8 cellular contexts compared by ENCODE assay signal in genomic region chr16:2486645-2487516, GRCh38. TPM values are rescaled to one million over a fixed set of nuclear protein-coding genes. Genes with fewer than 3 reads are reported as not detected.
DNase-seq lines count a peak whose midpoint lies in the region; ATAC-seq and TF ChIP-seq lines count a peak whose summit lies in the region.

No MANE protein-coding gene starts in this region.

- no peaks in the 10 kb centered on the region for H3K27me3 ChIP-seq in BE2C

- H3K9me3 Mint-ChIP-seq in activated naive CD8-positive, alpha-beta T cell treated with anti-CD3 and anti-CD28 coated beads for 36 hours: no peaks in the 10 kb centered on the region

- peak; percentile 43 for TF ChIP-seq CTCF in BE2C (IDR thresholded peaks at IDR 0.05; ENCODE audit: low read depth, low read length)

- H3K9me3 ChIP-seq in BE2C: no peaks in the 10 kb centered on the region

- in situ Hi-C loops in SK-MEL-5 (cut with HindIII; ENCODE audit: low pct_unique_long_range_greater_than_20kb, low sequenced_read_pairs): no loop called here

- peaks cover 29% of the 10 kb centered on the region for H3K4me1 ChIP-seq in BE2C

- H3K27me3 Mint-ChIP-seq in activated naive CD8-positive, alpha-beta T cell treated with anti-CD3 and anti-CD28 coated beads for 36 hours: no peaks in the 10 kb centered on the region

- H3K27ac Mint-ChIP-seq in activated naive CD8-positive, alpha-beta T cell treated with anti-CD3 and anti-CD28 coated beads for 36 hours: peak overlapping the region; percentile 50

- H3K4me1 Mint-ChIP-seq in activated naive CD8-positive, alpha-beta T cell treated with anti-CD3 and anti-CD28 coated beads for 36 hours: peaks cover 16% of the 10 kb centered on the region

- H3K36me3 ChIP-seq in BE2C: peaks cover 9% of the 10 kb centered on the region

- ATAC-seq in GM19468 (IDR thresholded peaks at IDR 0.05; ENCODE audit: extremely low read depth, unreplicated experiment) (peak; percentile 65), GM19035 (IDR thresholded peaks at IDR 0.05; ENCODE audit: unreplicated experiment) (no peak)

- no peak overlapping the region for H3K4me3 ChIP-seq in BE2C (ENCODE audit: low read depth, low read length)

- peak overlapping the region; percentile 55 for H3K4me3 Mint-ChIP-seq in activated naive CD8-positive, alpha-beta T cell treated with anti-CD3 and anti-CD28 coated beads for 36 hours

- DNase-seq in BE2C (peak; percentile 69), SK-MEL-5 (ENCODE audit: low read depth, low spot score) (peak; percentile 26), left kidney (ENCODE audit: low read depth, low spot score) (peak; percentile 81), NOMO-1 (lab: John Stamatoyannopoulos, UW; ENCODE audit: unreplicated experiment in 2 of 2) (no peak)
- DNase-seq in activated naive CD8-positive, alpha-beta T cell treated with anti-CD3 and anti-CD28 coated beads for 36 hours: peak; percentile 79
- peak; percentile 63 to 76 for DNase-seq in stimulated activated CD8-positive, alpha-beta memory T cell treated with anti-CD3 and anti-CD28 coated beads, Interleukin-15, amount 100 ng/mL, for 4 hours (ENCODE audit: low read depth in 2 of 2)

- H3K36me3 Mint-ChIP-seq in activated naive CD8-positive, alpha-beta T cell treated with anti-CD3 and anti-CD28 coated beads for 36 hours: peaks cover 3% of the 10 kb centered on the region

RNA-seq across cellular contexts. Expression of gene TBC1D24, which starts 12.0 kb away (rescaled TPM):
- polyA plus RNA-seq in BE2C (2012; ENCODE audit: insufficient read depth, insufficient read length, low read depth): 27.6 TPM
- 5.7 and 9.3 TPM in 2 replicates for total RNA-seq in SK-MEL-5 (2014; rRNA removed; shearing (Covaris generic))
- polyA plus RNA-seq in SK-MEL-5 (2015; cell fraction: cytosol; rRNA removed): 6.3 and 8.0 TPM in 2 replicates
- 12.2 and 21.0 TPM in 2 replicates for polyA plus RNA-seq in SK-MEL-5 (2015; cell fraction: nucleus; rRNA removed)
- 10 to 100 TPM; 21.1 to 23.0 TPM for total RNA-seq in activated naive CD8-positive, alpha-beta T cell treated with anti-CD3 and anti-CD28 coated beads for 36 hours

RNA-seq across cellular contexts. Expression of gene NTN3, which starts 15.8 kb away (rescaled TPM):
- polyA plus RNA-seq in BE2C (2012; ENCODE audit: insufficient read depth, insufficient read length, low read depth): 4.2 TPM
- total RNA-seq in SK-MEL-5 (2014; rRNA removed; shearing (Covaris generic)): 0.21 TPM in 1 of 2 replicates, not detected in the other
- not detected in 2 replicates for polyA plus RNA-seq in SK-MEL-5 (2015; cell fraction: cytosol; rRNA removed)
- polyA plus RNA-seq in SK-MEL-5 (2015; cell fraction: nucleus; rRNA removed): not detected in 2 replicates
- total RNA-seq in activated naive CD8-positive, alpha-beta T cell treated with anti-CD3 and anti-CD28 coated beads for 36 hours: not detected

RNA-seq across cellular contexts. Expression of gene ATP6V0C, which starts 26.9 kb away (rescaled TPM):
- polyA plus RNA-seq in BE2C (2012; ENCODE audit: insufficient read depth, insufficient read length, low read depth): 645 TPM
- 77.8 and 90.0 TPM in 2 replicates for total RNA-seq in SK-MEL-5 (2014; rRNA removed; shearing (Covaris generic))
- polyA plus RNA-seq in SK-MEL-5 (2015; cell fraction: cytosol; rRNA removed): 658 and 749 TPM in 2 replicates
- polyA plus RNA-seq in SK-MEL-5 (2015; cell fraction: nucleus; rRNA removed): 45.5 and 71.0 TPM in 2 replicates
- total RNA-seq in activated naive CD8-positive, alpha-beta T cell treated with anti-CD3 and anti-CD28 coated beads for 36 hours: 100 to 1,000 TPM; 124 to 125 TPM

RNA-seq across cellular contexts. Expression of gene TEDC2, which starts 27.0 kb away (rescaled TPM):
- 13.3 TPM for polyA plus RNA-seq in BE2C (2012; ENCODE audit: insufficient read depth, insufficient read length, low read depth)
- total RNA-seq in SK-MEL-5 (2014; rRNA removed; shearing (Covaris generic)): 12.1 and 15.2 TPM in 2 replicates
- polyA plus RNA-seq in SK-MEL-5 (2015; cell fraction: cytosol; rRNA removed): 15.2 and 16.7 TPM in 2 replicates
- polyA plus RNA-seq in SK-MEL-5 (2015; cell fraction: nucleus; rRNA removed): 99.2 and 110 TPM in 2 replicates
- 10 to 100 TPM; 24.0 to 26.5 TPM for total RNA-seq in activated naive CD8-positive, alpha-beta T cell treated with anti-CD3 and anti-CD28 coated beads for 36 hours

RNA-seq across cellular contexts. Expression of gene AMDHD2, which starts 33.3 kb away (rescaled TPM):
- polyA plus RNA-seq in BE2C (2012; ENCODE audit: insufficient read depth, insufficient read length, low read depth): 39.4 TPM
- total RNA-seq in SK-MEL-5 (2014; rRNA removed; shearing (Covaris generic)): 119 and 124 TPM in 2 replicates
- polyA plus RNA-seq in SK-MEL-5 (2015; cell fraction: cytosol; rRNA removed): 111 and 112 TPM in 2 replicates
- polyA plus RNA-seq in SK-MEL-5 (2015; cell fraction: nucleus; rRNA removed): 818 and 937 TPM in 2 replicates
- 10 to 100 TPM; 34.6 to 35.4 TPM for total RNA-seq in activated naive CD8-positive, alpha-beta T cell treated with anti-CD3 and anti-CD28 coated beads for 36 hours

Comparison
In these comparisons a context has a peak if more than half of its experiments do, and no peak if none do; other contexts are left out.
1. DNase-seq: peak in BE2C (single experiment), SK-MEL-5 (single experiment), activated naive CD8-positive, alpha-beta T cell treated with anti-CD3 and anti-CD28 coated beads for 36 hours (single experiment), left kidney (single experiment) and stimulated activated CD8-positive, alpha-beta memory T cell treated with anti-CD3 and anti-CD28 coated beads, Interleukin-15, amount 100 ng/mL, for 4 hours (2 of 2); none in NOMO-1 (0 of 2).